ENCODE assay signal across 19 cellular contexts in genomic region chr5:142255831-142256230, GRCh38.
DNase-seq lines count a peak whose midpoint lies in the region; ATAC-seq, FAIRE-seq and TF ChIP-seq lines count a peak whose summit lies in the region.
"Had no signal": no experiment of that assay in that cellular context is flagged by ENCODE, and none has a peak within 500 bp of the region (broad histone marks: within the 10 kb centered on the region; RNA-seq: fewer than 3 reads in every experiment).

No MANE protein-coding gene starts in this region.

- intact Hi-C loops in IMR-90 (cut with micrococcal nuclease) = no loop called here
- intact Hi-C loops in esophagus muscularis mucosa (cut with DNase I) = no loop called here

- no peak overlapping the region for H3K4me2 ChIP-seq in IMR-90 (ENCODE audit: low read depth, low read length)

- H3K9me1 ChIP-seq in IMR-90 (ENCODE audit: insufficient read depth, low read length) = no peaks in the 10 kb centered on the region

- no peak for TF ChIP-seq CTCF in HEK293 (tag by site-specific recombination; IDR thresholded peaks at IDR 0.05)
- TF ChIP-seq CTCF in IMR-90 (conservative IDR thresholded peaks at IDR 0.05; ENCODE audit: low read depth, low read length) = no peak
- no peak for TF ChIP-seq CTCF in bronchial epithelial cell (IDR thresholded peaks at IDR 0.05; ENCODE audit: insufficient read depth, low read length, severe bottlenecking)
- TF ChIP-seq CTCF in esophagus muscularis mucosa (IDR thresholded peaks at IDR 0.05) = no peak

- H3K27ac ChIP-seq in HEK293 (ENCODE audit: extremely low read depth, low read depth, low read length) = no peak overlapping the region
- H3K27ac ChIP-seq in IMR-90 (ENCODE audit: insufficient read depth, low read length) = no peak overlapping the region
- H3K27ac ChIP-seq in esophagus muscularis mucosa (replicated peaks in 1 of 4) = no peak overlapping the region
- H3K27ac ChIP-seq: GM23248 had no signal

- H2AK9ac ChIP-seq in IMR-90 (replicated peaks; ENCODE audit: low read depth, low read length, poor library complexity) = no peak overlapping the region

- no peak overlapping the region for H2BK120ac ChIP-seq in IMR-90 (ENCODE audit: low read depth, low read length)

- no peak overlapping the region for H3K9ac ChIP-seq in IMR-90 (ENCODE audit: low read depth, low read length)
- H3K9ac ChIP-seq: GM23248 had no signal

- TF ChIP-seq RAD21 in IMR-90 (IDR thresholded peaks at IDR 0.05; ENCODE audit: low read length) = no peak

- no peak overlapping the region for H4K5ac ChIP-seq in IMR-90 (ENCODE audit: low read depth, low read length)

- H4K8ac ChIP-seq in IMR-90 (ENCODE audit: low read depth in 2 of 2, low read length in 2 of 2) = no peak overlapping the region

- H3K18ac ChIP-seq in IMR-90 (ENCODE audit: low read depth, low read length) = no peak overlapping the region

- CTCF ChIA-PET in HEK293 (lab: Yijun Ruan, JAX) (interaction anchor here (0.6 kb wide), 2 partner anchors 39 to 168 kb away, joined by 3 to 9 read pairs; no protein-coding TSS in a partner anchor), IMR-90 (lab: Yijun Ruan, JAX) (no interaction called here)

- POLR2A ChIA-PET in HEK293 (lab: Yijun Ruan, JAX) (no interaction called here), IMR-90 (lab: Charles Lee; ENCODE audit: unreplicated experiment) (no interaction called here)

- DNase-seq in IMR-90 (peak; percentile 19), bronchial epithelial cell (ENCODE audit: low read depth) (no peak), esophagus muscularis mucosa (ENCODE audit: extremely low spot score) (no peak), NCI-H1694 treated with DMSO at 0.1 percent for 48 hours (lab: John Stamatoyannopoulos, UW) (no peak)
- DNase-seq: C1 segment of cervical spinal cord; Calu3; CD4-positive, alpha-beta memory T cell; COR-L47; DMS53; DMS79 treated with DMSO at 0.1 percent for 48 hours; GM23248; H7; HCEC 1CT had no signal

- H4K20me1 ChIP-seq in IMR-90 (ENCODE audit: insufficient read depth, low read length) = no peaks in the 10 kb centered on the region

- TF ChIP-seq POLR2A in IMR-90 (IDR thresholded peaks at IDR 0.05; ENCODE audit: low read depth, low read length) (no peak), esophagus muscularis mucosa (IDR thresholded peaks at IDR 0.05; ENCODE audit: low read depth) (no peak)

- no peak overlapping the region for H2AFZ ChIP-seq in IMR-90 (replicated peaks; ENCODE audit: low read length, poor library complexity)
- H2AFZ ChIP-seq: GM23248 had no signal

- FAIRE-seq in bronchial epithelial cell (lab: Jason Lieb, UNC) = peak; percentile 79
- FAIRE-seq: G401.6, GM12892, GM19239, H1 had no signal

- no peak overlapping the region for H3K14ac ChIP-seq in IMR-90 (replicated peaks; ENCODE audit: low read depth, low read length)

- dilution Hi-C loops in IMR-90 (cut with HindIII; ENCODE audit: low sequenced_read_pairs, unreplicated experiment) = no loop called here

- no peak overlapping the region for H2BK5ac ChIP-seq in IMR-90 (ENCODE audit: low read depth, low read length, poor library complexity, severe bottlenecking)

- H3K27me3 ChIP-seq in IMR-90 (ENCODE audit: control insufficient read depth, insufficient read depth, low read length) (no peaks in the 10 kb centered on the region), bronchial epithelial cell (ENCODE audit: control insufficient read depth, insufficient read depth, low read length) (no peaks in the 10 kb centered on the region), esophagus muscularis mucosa (no peaks in the 10 kb centered on the region)

- no peaks in the 10 kb centered on the region for H3K9me3 ChIP-seq in HEK293 (ENCODE audit: control insufficient read depth, insufficient read depth, low read depth, low read length)
- H3K9me3 ChIP-seq in IMR-90 (ENCODE audit: control insufficient read depth, insufficient read depth, low read length) = peaks cover 4% of the 10 kb centered on the region
- H3K9me3 ChIP-seq in esophagus muscularis mucosa = peaks cover 0 to 5% (median 0%) of the 10 kb centered on the region in 4 donors

- H2BK20ac ChIP-seq in IMR-90 (ENCODE audit: low read depth, low read length) = no peak overlapping the region

- H3K4me1 ChIP-seq in HEK293 (ENCODE audit: control insufficient read depth, insufficient read depth, low read length) (no peaks in the 10 kb centered on the region), IMR-90 (ENCODE audit: control insufficient read depth, insufficient read depth, low read length) (peaks cover 4% of the 10 kb centered on the region; the same call in 1 of the 2 replicates), esophagus muscularis mucosa (no peaks in the 10 kb centered on the region)

- in situ Hi-C loops in IMR-90 (cut with MboI; ENCODE audit: low sequenced_read_pairs) = no loop called here

- H2BK15ac ChIP-seq in IMR-90 (ENCODE audit: low read depth, low read length) = no peak overlapping the region

- H3K23ac ChIP-seq in IMR-90 (ENCODE audit: low read depth, low read length) = no peak overlapping the region

- no peaks in the 10 kb centered on the region for H3K36me3 ChIP-seq in HEK293 (ENCODE audit: control insufficient read depth in 2 of 2, insufficient read depth in 1 of 2, low read length in 2 of 2)
- no peaks in the 10 kb centered on the region for H3K36me3 ChIP-seq in IMR-90 (ENCODE audit: control insufficient read depth, insufficient read depth, low read length)
- H3K36me3 ChIP-seq in bronchial epithelial cell (ENCODE audit: control insufficient read depth, insufficient read depth, low read length) = no peaks in the 10 kb centered on the region
- H3K36me3 ChIP-seq in esophagus muscularis mucosa = no peaks in the 10 kb centered on the region

- no peak overlapping the region for H3K4ac ChIP-seq in IMR-90 (ENCODE audit: low read depth, low read length)

- H3K56ac ChIP-seq in IMR-90 (ENCODE audit: extremely low read depth, insufficient read depth, low read length) = no peak overlapping the region

- no TSS peak for BruUV-seq in IMR-90 (replicated peaks; lab: Mats Ljungman, UMichigan)

- ATAC-seq in IMR-90 (ENCODE audit: low read depth) = no peak
- ATAC-seq in GM18867 (IDR thresholded peaks at IDR 0.05; ENCODE audit: unreplicated experiment) = no peak

- no peaks in the 10 kb centered on the region for H3K79me1 ChIP-seq in IMR-90 (ENCODE audit: low read depth in 1 of 2, low read length in 2 of 2)

- no peak for TF ChIP-seq EP300 in esophagus muscularis mucosa (IDR thresholded peaks at IDR 0.05)

- 100% methylated on average over 1 of the region's 1 CpG; no CpG with 5 or more reads in 1 of the 2 experiments for WGBS in IMR-90 (ENCODE audit: extremely low coverage in 2 of 2, insufficient read length in 1 of 2), 2 experiments
- 100% methylated on average over 1 of the region's 1 CpG for WGBS in esophagus muscularis mucosa

- H3K4me3 ChIP-seq in HEK293 (ENCODE audit: low read depth, low read length) (no peak overlapping the region), IMR-90 (ENCODE audit: insufficient read depth, low read depth, low read length) (no peak overlapping the region), bronchial epithelial cell (ENCODE audit: low read depth, low read length) (no peak overlapping the region), esophagus muscularis mucosa (no peak overlapping the region)
- H3K4me3 ChIP-seq: GM23248 had no signal

- H4K91ac ChIP-seq in IMR-90 (ENCODE audit: insufficient read depth, low read depth, low read length) = no peak overlapping the region

- H2AK5ac ChIP-seq in IMR-90 (ENCODE audit: low read depth, low read length) = no peak overlapping the region

TF ChIP-seq in HEK293, 187 proteins besides CTCF, POLR2A, EP300 and RAD21:
- TF ChIP-seq ZNF140 (tag by site-specific recombination; IDR thresholded peaks at IDR 0.05) (0 out of 2 replicates have a peak, but pooled peaks have one; percentile 28), ZNF24 (tag by site-specific recombination; IDR thresholded peaks at IDR 0.05) (no peak), ZNF112 (tag by site-specific recombination; IDR thresholded peaks at IDR 0.05) (no peak)
- TF ChIP-seq, protein P1, sequence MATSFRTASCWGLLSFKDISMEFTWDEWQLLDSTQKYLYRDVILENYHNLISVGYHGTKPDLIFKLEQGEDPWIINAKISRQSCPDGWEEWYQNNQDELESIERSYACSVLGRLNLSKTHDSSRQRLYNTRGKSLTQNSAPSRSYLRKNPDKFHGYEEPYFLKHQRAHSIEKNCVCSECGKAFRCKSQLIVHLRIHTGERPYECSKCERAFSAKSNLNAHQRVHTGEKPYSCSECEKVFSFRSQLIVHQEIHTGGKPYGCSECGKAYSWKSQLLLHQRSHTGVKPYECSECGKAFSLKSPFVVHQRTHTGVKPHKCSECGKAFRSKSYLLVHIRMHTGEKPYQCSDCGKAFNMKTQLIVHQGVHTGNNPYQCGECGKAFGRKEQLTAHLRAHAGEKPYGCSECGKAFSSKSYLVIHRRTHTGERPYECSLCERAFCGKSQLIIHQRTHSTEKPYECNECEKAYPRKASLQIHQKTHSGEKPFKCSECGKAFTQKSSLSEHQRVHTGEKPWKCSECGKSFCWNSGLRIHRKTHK (tag by site-specific recombination; IDR thresholded peaks at IDR 0.05) = no peak

TF ChIP-seq in IMR-90, 13 proteins besides CTCF, POLR2A, EP300 and RAD21:
- no peak for TF ChIP-seq ELK1 (IDR thresholded peaks at IDR 0.05; ENCODE audit: borderline replicate concordance, low read depth, low read length)
- TF ChIP-seq CEBPB (IDR thresholded peaks at IDR 0.05; ENCODE audit: low read depth, low read length) = no peak
- TF ChIP-seq SMC3 (IDR thresholded peaks at IDR 0.05; ENCODE audit: low read depth, low read length) = no peak
- no peak for TF ChIP-seq MAFK (IDR thresholded peaks at IDR 0.05; ENCODE audit: low read depth, low read length)
- TF ChIP-seq RFX5 (IDR thresholded peaks at IDR 0.05; ENCODE audit: low read depth, low read length) = no peak
- no peak for TF ChIP-seq CHD1 (IDR thresholded peaks at IDR 0.05; ENCODE audit: low read depth, low read length)
- TF ChIP-seq MXI1 (IDR thresholded peaks at IDR 0.05; ENCODE audit: borderline replicate concordance, low read depth, low read length) = no peak
- TF ChIP-seq MAZ (IDR thresholded peaks at IDR 0.05; ENCODE audit: borderline replicate concordance, low read depth, low read length) = no peak
- no peak for TF ChIP-seq RCOR1 (IDR thresholded peaks at IDR 0.05; ENCODE audit: insufficient replicate concordance, low read length)
- TF ChIP-seq BHLHE40 (IDR thresholded peaks at IDR 0.05; ENCODE audit: low read depth, low read length) = no peak
- no peak for TF ChIP-seq FOS (IDR thresholded peaks at IDR 0.05; ENCODE audit: low read depth, low read length)
